In genomic region chr7:110507832-110508231, GRCh38 we compare ENCODE assay signal across 13 cellular contexts.
"Had no signal": no experiment of that assay in that cellular context is flagged by ENCODE, and none has a peak within 500 bp of the region (broad histone marks: within the 10 kb centered on the region; RNA-seq: fewer than 3 reads in every experiment).

No MANE protein-coding gene starts in this region.

- H3K36me3 ChIP-seq: cardiac muscle cell, gastroesophageal sphincter, heart right ventricle, ovary, sigmoid colon, thoracic aorta had no signal

- H3K27ac ChIP-seq: cardiac muscle cell, gastroesophageal sphincter, heart right ventricle, ovary, sigmoid colon, thoracic aorta, VCaP had no signal

- H3K4me3 ChIP-seq: cardiac muscle cell, gastroesophageal sphincter, heart right ventricle, ovary, sigmoid colon, thoracic aorta had no signal

- ATAC-seq: gastroesophageal sphincter, heart right ventricle, left cardiac atrium had no signal

- H3K4me1 ChIP-seq: gastroesophageal sphincter, heart right ventricle, sigmoid colon had no signal

- H3K27me3 ChIP-seq: cardiac muscle cell, gastroesophageal sphincter, heart right ventricle, ovary, sigmoid colon had no signal

- H3K9me3 ChIP-seq: gastroesophageal sphincter, heart right ventricle, ovary, sigmoid colon, thoracic aorta had no signal

- DNase-seq: activated CD4-positive, alpha-beta T cell treated with anti-CD3 and anti-CD28 coated beads for 1 hour; activated CD4-positive, alpha-beta T cell treated with anti-CD3 and anti-CD28 coated beads, Interleukin-2, amount 50 U/mL, for 48 hours; activated naive CD4-positive, alpha-beta T cell treated with anti-CD3 and anti-CD28 coated beads for 36 hours; heart right ventricle; left cardiac atrium; ovary; sigmoid colon; stimulated activated CD4-positive, alpha-beta T cell treated with anti-CD3 and anti-CD28 coated beads, Interleukin-1b, Interleukin-23, amount 100 ng/mL, for 48 hours; T-helper 9 cell had no signal
